Comparison of ENCODE assay signal across 8 cellular contexts in the genomic region with DNA sequence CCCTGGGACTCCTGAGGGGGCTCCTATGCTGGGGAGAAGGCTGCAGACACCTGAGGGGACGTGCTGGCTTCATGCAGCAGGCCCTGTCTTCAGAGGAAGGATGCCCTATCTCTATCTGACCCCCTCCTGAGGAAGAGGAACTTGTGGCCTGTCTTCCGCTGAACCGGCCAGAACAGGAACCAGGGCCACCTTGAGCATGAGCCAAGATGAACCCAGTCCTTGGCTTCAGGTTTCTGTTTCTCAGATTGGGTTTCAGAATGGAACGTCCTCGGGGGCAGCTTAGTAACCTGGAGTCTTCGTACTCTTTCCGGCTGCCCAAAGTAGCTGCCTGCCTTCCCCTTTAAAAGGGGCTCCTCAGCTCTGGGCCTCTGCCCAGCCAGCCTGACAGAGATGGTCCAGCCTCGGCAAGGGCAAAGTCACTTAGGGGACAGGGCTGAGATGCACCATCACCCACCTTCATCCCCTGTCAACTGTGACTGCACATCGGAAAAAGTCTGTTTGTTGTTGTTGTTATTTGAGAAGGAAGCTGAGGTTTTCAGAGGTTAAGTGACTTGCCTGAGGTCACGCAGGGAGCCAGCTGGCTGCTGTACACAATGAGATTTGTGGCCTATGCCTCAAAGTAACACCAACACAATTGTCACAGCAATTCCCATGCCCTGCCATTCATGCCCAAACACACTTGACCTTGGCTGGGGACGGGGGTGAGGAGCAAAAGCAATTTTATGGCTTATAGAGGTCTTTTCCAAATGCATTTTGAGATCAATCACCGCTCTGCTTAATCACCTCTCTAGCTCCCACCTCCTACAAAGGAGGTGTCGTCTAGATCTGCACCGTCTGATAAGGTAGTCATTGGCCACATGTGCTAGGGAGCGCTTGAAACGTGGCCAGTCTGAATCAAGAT. TPM values are rescaled to one million over a fixed set of nuclear protein-coding genes. Genes with fewer than 3 reads are reported as not detected.
DNase-seq lines count a peak whose midpoint lies in the region; ATAC-seq and TF ChIP-seq lines count a peak whose summit lies in the region.

No MANE protein-coding gene starts in this region.

- peak; percentile 54 for TF ChIP-seq POLR2A in GM19193 (IDR thresholded peaks at IDR 0.05; ENCODE audit: extremely low read depth, insufficient read depth, insufficient read length)

- H3K4me3 Mint-ChIP-seq in CD14-positive monocyte = peak overlapping the region; percentile 51 to 77
- no peak overlapping the region for H3K4me3 Mint-ChIP-seq in dendritic cell treated with granulocyte-macrophage colony-stimulating factor and Interleukin-4, amounts not matched to agents 40 ng/mL and 50 ng/mL, for 4 days

- peak; percentile 44 for ATAC-seq in HG03103 (IDR thresholded peaks at IDR 0.05; ENCODE audit: low read depth, unreplicated experiment)

- peaks cover 0 to 2% (median 0%) of the 10 kb centered on the region in 7 donors for H3K9me3 Mint-ChIP-seq in CD14-positive monocyte
- H3K9me3 Mint-ChIP-seq in dendritic cell treated with granulocyte-macrophage colony-stimulating factor and Interleukin-4, amounts not matched to agents 40 ng/mL and 50 ng/mL, for 4 days = no peaks in the 10 kb centered on the region

- intact Hi-C loops in CD14-positive monocyte (cut with micrococcal nuclease) = loop anchor here in 1 of 2 donors (10.0 kb wide), 1 partner anchor 628 kb away; the partner anchor contains the start of gene BTBD7
- intact Hi-C loops in dendritic cell treated with granulocyte-macrophage colony-stimulating factor and Interleukin-4, amounts not matched to agents 40 ng/mL and 50 ng/mL, for 4 days (cut with micrococcal nuclease) = loop anchor here (10.0 kb wide), 1 partner anchor 432 kb away; no protein-coding TSS in a partner anchor

- no peak for TF ChIP-seq CTCF in CD14-positive monocyte (IDR thresholded peaks at IDR 0.05)

- H3K27ac Mint-ChIP-seq in CD14-positive monocyte = peak overlapping the region; percentile 82 to 97 (median 94)
- H3K27ac Mint-ChIP-seq in dendritic cell treated with granulocyte-macrophage colony-stimulating factor and Interleukin-4, amounts not matched to agents 40 ng/mL and 50 ng/mL, for 4 days = peak overlapping the region; percentile 79

- peaks cover 82% of the 10 kb centered on the region for H3K4me1 Mint-ChIP-seq in CD14-positive monocyte
- peaks cover 92% of the 10 kb centered on the region for H3K4me1 Mint-ChIP-seq in dendritic cell treated with granulocyte-macrophage colony-stimulating factor and Interleukin-4, amounts not matched to agents 40 ng/mL and 50 ng/mL, for 4 days (ENCODE audit: low read depth)

- peaks cover 5 to 17% of the 10 kb centered on the region in 2 donors for H3K36me3 Mint-ChIP-seq in CD14-positive monocyte
- no peaks in the 10 kb centered on the region for H3K36me3 Mint-ChIP-seq in dendritic cell treated with granulocyte-macrophage colony-stimulating factor and Interleukin-4, amounts not matched to agents 40 ng/mL and 50 ng/mL, for 4 days (ENCODE audit: low read depth)

- DNase-seq in CD14-positive monocyte (ENCODE audit: low spot score) (peak; percentile 86), SKM-1 (lab: John Stamatoyannopoulos, UW; ENCODE audit: unreplicated experiment) (peak; percentile 58), retina (no peak), NCI-H2227 (lab: John Stamatoyannopoulos, UW; ENCODE audit: unreplicated experiment) (no peak)
- peak; percentile 20 to 27 for DNase-seq in stimulated activated CD8-positive, alpha-beta memory T cell treated with anti-CD3 and anti-CD28 coated beads, Interleukin-4, amount 100 ng/mL, for 4 hours (ENCODE audit: low read depth in 2 of 2, low spot score in 1 of 2)

- H3K27me3 Mint-ChIP-seq in CD14-positive monocyte (ENCODE audit: low read depth in 3 of 3) = peaks cover 1 to 13% (median 4%) of the 10 kb centered on the region in 3 donors
- H3K27me3 Mint-ChIP-seq in dendritic cell treated with granulocyte-macrophage colony-stimulating factor and Interleukin-4, amounts not matched to agents 40 ng/mL and 50 ng/mL, for 4 days = peaks cover 2% of the 10 kb centered on the region

RNA-seq across cellular contexts. Expression of gene ASB2, which starts 13.4 kb away (rescaled TPM):
- 1 to 10 TPM in 1 of 2 donors, under 1 TPM in 1; 0.25 to 1.4 TPM for polyA plus RNA-seq in CD14-positive monocyte

RNA-seq across cellular contexts. Expression of gene CCDC197, which starts 34.1 kb away (rescaled TPM):
- not detected for polyA plus RNA-seq in CD14-positive monocyte

RNA-seq across cellular contexts. Expression of gene FAM181A, which starts 35.8 kb away (rescaled TPM):
- polyA plus RNA-seq in CD14-positive monocyte = not detected

Comparison
In these comparisons a context has a peak if more than half of its experiments do, and no peak if none do; other contexts are left out.
1. DNase-seq: peak in CD14-positive monocyte (single experiment), SKM-1 (single experiment) and stimulated activated CD8-positive, alpha-beta memory T cell treated with anti-CD3 and anti-CD28 coated beads, Interleukin-4, amount 100 ng/mL, for 4 hours (2 of 2); none in retina (single experiment) and NCI-H2227 (single experiment).